Comparison of ENCODE assay signal across 10 cellular contexts in the genomic region with DNA sequence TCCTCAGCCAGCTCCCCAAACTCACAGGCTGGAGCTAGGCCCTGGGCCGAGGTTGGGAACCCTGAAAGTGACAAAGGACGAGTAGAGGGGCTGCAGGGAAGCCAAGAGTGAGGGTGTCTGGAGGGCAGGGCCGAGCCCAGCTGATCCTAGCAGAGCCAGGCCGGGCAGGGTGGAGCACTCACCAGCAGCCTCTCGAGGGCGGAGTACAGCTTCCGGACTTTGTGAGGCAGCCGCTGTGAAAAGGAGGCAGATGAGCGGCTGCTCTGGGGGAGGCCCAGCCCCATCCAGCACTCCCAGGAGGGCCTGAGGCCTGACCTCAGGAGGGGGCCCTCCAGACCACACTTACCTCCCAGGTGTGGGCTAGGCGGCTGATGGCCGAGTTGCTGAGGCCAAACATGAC. TPM values are rescaled to one million over a fixed set of nuclear protein-coding genes. Genes with fewer than 3 reads are reported as not detected.
DNase-seq lines count a peak whose midpoint lies in the region; ATAC-seq, FAIRE-seq and TF ChIP-seq lines count a peak whose summit lies in the region.
"Had no signal": no experiment of that assay in that cellular context is flagged by ENCODE, and none has a peak within 500 bp of the region (broad histone marks: within the 10 kb centered on the region; RNA-seq: fewer than 3 reads in every experiment).

No MANE protein-coding gene starts in this region.

- no TSS peak for BruUV-seq in OCI-LY7 (replicated peaks; lab: Mats Ljungman, UMichigan)
- no TSS peak for BruUV-seq in HepG2 (replicated peaks; lab: Mats Ljungman, UMichigan)

- H4K20me1 ChIP-seq in OCI-LY7 (ENCODE audit: insufficient read depth, low read length) (no peaks in the 10 kb centered on the region), HepG2 (ENCODE audit: insufficient read depth, low read length) (no peaks in the 10 kb centered on the region)

- no peaks in the 10 kb centered on the region for H3K9me2 ChIP-seq in OCI-LY7 (ENCODE audit: insufficient read depth, low read length)

- H3K27me3 ChIP-seq in HepG2 (ENCODE audit: control insufficient read depth in 1 of 2, insufficient read depth in 2 of 2, low read length in 2 of 2) = peaks cover 10 to 39% of the 10 kb centered on the region in 2 experiments

- H3K9me3 ChIP-seq in OCI-LY7 (ENCODE audit: low read length) (no peaks in the 10 kb centered on the region), HepG2 (ENCODE audit: low read length) (no peaks in the 10 kb centered on the region)

- no peak for TF ChIP-seq RAD21 in HepG2 (CRISPR knock-in tag; IDR thresholded peaks at IDR 0.05)

- H3K9ac ChIP-seq in HepG2 (ENCODE audit: insufficient read depth, low read depth, low read length) = no peak overlapping the region

- CTCF ChIA-PET in OCI-LY7 (lab: Charles Lee; ENCODE audit: unreplicated experiment) = interaction anchor here (0.6 to 5.8 kb wide), 13 partner anchors 8 to 98 kb away, joined by 3 to 47 read pairs (median 5); partner anchors contain the start of genes ENDOU and RPAP3
- CTCF ChIA-PET in HepG2 (lab: Yijun Ruan, JAX; ENCODE audit: low intra/inter-chr PET ratio, low total read pairs) = no interaction called here

- ATAC-seq in GM18867 (IDR thresholded peaks at IDR 0.05; ENCODE audit: unreplicated experiment) = peak; percentile 54
- peak; percentile 65 for ATAC-seq in HG02610 (IDR thresholded peaks at IDR 0.05; ENCODE audit: unreplicated experiment)
- peak; percentile 64 for ATAC-seq in HepG2
- no peak for ATAC-seq in SK-N-SH treated with all-trans-retinoic acid at 6 μM for 48 hours

- peak overlapping the region; percentile 59 for H3K4me2 ChIP-seq in OCI-LY7 (ENCODE audit: low read length)
- peak overlapping the region; percentile 52 for H3K4me2 ChIP-seq in HepG2 (ENCODE audit: low read depth, low read length)

- intact Hi-C loops in OCI-LY7 (cut with micrococcal nuclease; ENCODE audit: unreplicated experiment) (loop anchor here (1.0 kb wide), 1 partner anchor 25 kb away; no protein-coding TSS in a partner anchor), HepG2 (cut with micrococcal nuclease; ENCODE audit: unreplicated experiment) (no loop called here)

- H3K79me2 ChIP-seq in OCI-LY7 (ENCODE audit: insufficient read depth, low read depth, low read length) (no peaks in the 10 kb centered on the region), HepG2 (ENCODE audit: insufficient read depth, low read length) (no peaks in the 10 kb centered on the region)

- H3K27ac ChIP-seq in OCI-LY7 (ENCODE audit: low read depth, low read length, poor library complexity, severe bottlenecking) (peak overlapping the region; percentile 44), HepG2 (ENCODE audit: extremely low read length, insufficient read depth, low read length) (no peak overlapping the region)

- TF ChIP-seq EP300 in HepG2 (IDR thresholded peaks at IDR 0.05; ENCODE audit: low read depth in 2 of 2, low read length in 2 of 2) (no peak), HepG2 (CRISPR knock-in tag; IDR thresholded peaks at IDR 0.05; ENCODE audit: borderline replicate concordance) (no peak)

- WGBS in HepG2 (ENCODE audit: low lambda C conversion rate) = 2% methylated on average over 10 of the region's 11 CpGs

- H2AFZ ChIP-seq in OCI-LY7 (ENCODE audit: low read length) (peak overlapping the region; percentile 85), HepG2 (ENCODE audit: low read length) (no peak overlapping the region)

- H3K4me3 ChIP-seq in OCI-LY7 (ENCODE audit: low read depth, low read length, poor library complexity, severe bottlenecking) = peak overlapping the region; percentile 5
- peak overlapping the region in 1 of 3 experiments; percentile 24; a peak in 1 of 6 replicates for H3K4me3 ChIP-seq in HepG2 (replicated peaks in 1 of 3; ENCODE audit: insufficient read depth in 1 of 3, low read depth in 2 of 3, low read length in 3 of 3)

- H3K36me3 ChIP-seq in OCI-LY7 (ENCODE audit: insufficient read depth, low read length) = no peaks in the 10 kb centered on the region
- H3K36me3 ChIP-seq in HepG2 (replicated peaks in 1 of 2; ENCODE audit: control insufficient read depth in 1 of 2, insufficient read depth in 2 of 2, low read length in 2 of 2) = no peaks in the 10 kb centered on the region

- peaks cover 30% of the 10 kb centered on the region for H3K4me1 ChIP-seq in OCI-LY7 (ENCODE audit: insufficient read depth, low read length, poor library complexity, severe bottlenecking)
- peaks cover 32% of the 10 kb centered on the region for H3K4me1 ChIP-seq in HepG2 (ENCODE audit: insufficient read depth, low read length)

- TF ChIP-seq CTCF in OCI-LY7 (conservative IDR thresholded peaks at IDR 0.05; ENCODE audit: low read length) (0 out of 2 replicates have a peak, but pooled peaks have one; percentile 8), HepG2 (CRISPR knock-in tag; IDR thresholded peaks at IDR 0.05) (peak; percentile 18; the same call in 1 of the 2 replicates)

- TF ChIP-seq POLR2A in HepG2 (IDR thresholded peaks at IDR 0.05; ENCODE audit: insufficient read depth in 1 of 2, low read depth in 2 of 2, low read length in 2 of 2) = no peak

- FAIRE-seq in HepG2 (lab: Jason Lieb, UNC) = no peak
- FAIRE-seq: frontal cortex had no signal

- in situ Hi-C loops in HepG2 (cut with HindIII; ENCODE audit: extremely low pct_ligation_motif_present, low pct_unique_long_range_greater_than_20kb) = loop anchor here (5.0 kb wide), 1 partner anchor 37 kb away; no protein-coding TSS in a partner anchor

- POLR2A ChIA-PET in OCI-LY7 (lab: Charles Lee) = interaction anchor here (0.6 to 5.4 kb wide), 12 partner anchors 8 to 95 kb away, joined by 3 to 44 read pairs (median 8); partner anchors contain the start of genes ENDOU and RAPGEF3
- POLR2A ChIA-PET in HepG2 (lab: Yijun Ruan, JAX) = interaction anchor here (1.1 kb wide), 2 partner anchors 34 to 81 kb away, joined by 3 to 6 read pairs; partner anchors contain the start of gene RPAP3

- DNase-seq in OCI-LY7 (ENCODE audit: low spot score) (peak; percentile 79), HepG2 (ENCODE audit: low spot score) (peak; percentile 15), 8988T (no peak)
- DNase-seq in activated CD4-positive, alpha-beta T cell treated with anti-CD3 and anti-CD28 coated beads for 48 hours = no peak
- no peak for DNase-seq in stimulated activated CD4-positive, alpha-beta T cell treated with anti-CD3 and anti-CD28 coated beads, Interleukin-15, amount 100 ng/mL, for 24 hours
- DNase-seq: NCI-H187 treated with DMSO at 0.1 percent for 48 hours had no signal

RNA-seq across cellular contexts. Expression of gene ENDOU, which starts 14.7 kb away (rescaled TPM):
- total RNA-seq in OCI-LY7 (2014; rRNA removed; shearing (Covaris generic)) = 0.19 TPM in 1 of 2 replicates, not detected in the other
- total RNA-seq in OCI-LY7 (2022) (0.55 TPM in 1 of 2 replicates, not detected in the other), HepG2 (2016; rRNA removed; fragmentation: Illumina TruSeq; extraction: Trizol) (not detected in 2 replicates)
- not detected in 2 replicates for total RNA-seq in HepG2 (2016; cell fraction: cytosol; rRNA removed; fragmentation: Illumina TruSeq; extraction: Trizol; ENCODE audit: low read depth)
- total RNA-seq in HepG2 (2016; cell fraction: insoluble cytoplasmic fraction; rRNA removed; fragmentation: Illumina TruSeq; extraction: Trizol) = not detected in 2 replicates
- total RNA-seq in HepG2 (2016; cell fraction: membrane; rRNA removed; fragmentation: Illumina TruSeq; extraction: Trizol) = not detected in 2 replicates
- not detected in 2 replicates for total RNA-seq in HepG2 (2016; cell fraction: nucleus; rRNA removed; fragmentation: Illumina TruSeq; extraction: Trizol)
- not detected in 2 replicates for polyA plus RNA-seq in HepG2 (2011; rRNA removed)
- not detected in 2 replicates for polyA plus RNA-seq in HepG2 (2011; cell fraction: cytosol; rRNA removed)
- not detected in 2 replicates for polyA plus RNA-seq in HepG2 (2011; cell fraction: nucleus; rRNA removed)
- not detected in 2 replicates for polyA plus RNA-seq in HepG2 (2012)
- polyA plus RNA-seq in HepG2 (2016; cell fraction: cytosol; fragmentation: Illumina TruSeq; extraction: Trizol; ENCODE audit: low read depth) = not detected in 2 replicates
- polyA plus RNA-seq in HepG2 (2016; cell fraction: insoluble cytoplasmic fraction; fragmentation: Illumina TruSeq; extraction: Trizol; ENCODE audit: low read depth) = not detected in 2 replicates
- polyA plus RNA-seq in HepG2 (2016; cell fraction: membrane; fragmentation: Illumina TruSeq; extraction: Trizol; ENCODE audit: low read depth) = not detected in 2 replicates
- polyA plus RNA-seq in HepG2 (2016; cell fraction: nucleus; fragmentation: Illumina TruSeq; extraction: Trizol; ENCODE audit: insufficient read depth, low read depth) = not detected in 2 replicates
- not detected in 2 replicates for polyA minus RNA-seq in HepG2 (2011; rRNA and poly(A)+ RNA removed; ENCODE audit: low replicate concordance)
- not detected in 2 replicates for polyA minus RNA-seq in HepG2 (2011; cell fraction: cytosol; rRNA and poly(A)+ RNA removed)
- polyA minus RNA-seq in HepG2 (2011; cell fraction: nucleus; rRNA and poly(A)+ RNA removed) = not detected in 2 replicates
- total RNA-seq: frontal cortex had no signal

RNA-seq across cellular contexts. Expression of gene RAPGEF3, which starts 18.7 kb away (rescaled TPM):
- total RNA-seq in OCI-LY7 (2014; rRNA removed; shearing (Covaris generic)) = 0.69 and 0.80 TPM in 2 replicates
- total RNA-seq in OCI-LY7 (2022) (2.9 and 4.7 TPM in 2 replicates), HepG2 (2016; rRNA removed; fragmentation: Illumina TruSeq; extraction: Trizol) (0.07 TPM in 1 of 2 replicates, not detected in the other)
- not detected in 2 replicates for total RNA-seq in HepG2 (2016; cell fraction: cytosol; rRNA removed; fragmentation: Illumina TruSeq; extraction: Trizol; ENCODE audit: low read depth)
- total RNA-seq in HepG2 (2016; cell fraction: insoluble cytoplasmic fraction; rRNA removed; fragmentation: Illumina TruSeq; extraction: Trizol) = 0.09 TPM in 1 of 2 replicates, not detected in the other
- total RNA-seq in HepG2 (2016; cell fraction: membrane; rRNA removed; fragmentation: Illumina TruSeq; extraction: Trizol) = 0.03 TPM in 1 of 2 replicates, not detected in the other
- 0.40 TPM in 1 of 2 replicates, not detected in the other for total RNA-seq in HepG2 (2016; cell fraction: nucleus; rRNA removed; fragmentation: Illumina TruSeq; extraction: Trizol)
- 0.07 and 0.37 TPM in 2 replicates for polyA plus RNA-seq in HepG2 (2011; rRNA removed)
- polyA plus RNA-seq in HepG2 (2011; cell fraction: cytosol; rRNA removed) = 0.05 and 0.13 TPM in 2 replicates
- polyA plus RNA-seq in HepG2 (2011; cell fraction: nucleus; rRNA removed) = 0.56 and 0.95 TPM in 2 replicates
- 0.11 and 0.16 TPM in 2 replicates for polyA plus RNA-seq in HepG2 (2012)
- polyA plus RNA-seq in HepG2 (2016; cell fraction: cytosol; fragmentation: Illumina TruSeq; extraction: Trizol; ENCODE audit: low read depth) = not detected in 2 replicates
- 0.17 TPM in 1 of 2 replicates, not detected in the other for polyA plus RNA-seq in HepG2 (2016; cell fraction: insoluble cytoplasmic fraction; fragmentation: Illumina TruSeq; extraction: Trizol; ENCODE audit: low read depth)
- not detected in 2 replicates for polyA plus RNA-seq in HepG2 (2016; cell fraction: membrane; fragmentation: Illumina TruSeq; extraction: Trizol; ENCODE audit: low read depth)
- polyA plus RNA-seq in HepG2 (2016; cell fraction: nucleus; fragmentation: Illumina TruSeq; extraction: Trizol; ENCODE audit: insufficient read depth, low read depth) = 0.63 TPM in 1 of 2 replicates, not detected in the other
- 0.28 and 2.0 TPM in 2 replicates for polyA minus RNA-seq in HepG2 (2011; rRNA and poly(A)+ RNA removed; ENCODE audit: low replicate concordance)
- not detected in 2 replicates for polyA minus RNA-seq in HepG2 (2011; cell fraction: cytosol; rRNA and poly(A)+ RNA removed)
- 0.13 and 1.1 TPM in 2 replicates for polyA minus RNA-seq in HepG2 (2011; cell fraction: nucleus; rRNA and poly(A)+ RNA removed)

RNA-seq across cellular contexts. Expression of gene SLC48A1, which starts 33.1 kb away (rescaled TPM):
- 3.8 and 9.6 TPM in 2 replicates for total RNA-seq in OCI-LY7 (2014; rRNA removed; shearing (Covaris generic))
- total RNA-seq in OCI-LY7 (2022) (8.6 and 12.0 TPM in 2 replicates), HepG2 (2016; rRNA removed; fragmentation: Illumina TruSeq; extraction: Trizol) (2.6 and 3.7 TPM in 2 replicates)
- 2.3 and 3.1 TPM in 2 replicates for total RNA-seq in HepG2 (2016; cell fraction: cytosol; rRNA removed; fragmentation: Illumina TruSeq; extraction: Trizol; ENCODE audit: low read depth)
- total RNA-seq in HepG2 (2016; cell fraction: insoluble cytoplasmic fraction; rRNA removed; fragmentation: Illumina TruSeq; extraction: Trizol) = 2.3 and 3.4 TPM in 2 replicates
- 5.0 and 6.3 TPM in 2 replicates for total RNA-seq in HepG2 (2016; cell fraction: membrane; rRNA removed; fragmentation: Illumina TruSeq; extraction: Trizol)
- total RNA-seq in HepG2 (2016; cell fraction: nucleus; rRNA removed; fragmentation: Illumina TruSeq; extraction: Trizol) = 2.5 and 2.6 TPM in 2 replicates
- 2.2 and 3.1 TPM in 2 replicates for polyA plus RNA-seq in HepG2 (2011; rRNA removed)
- 2.4 and 2.6 TPM in 2 replicates for polyA plus RNA-seq in HepG2 (2011; cell fraction: cytosol; rRNA removed)
- 3.1 and 4.1 TPM in 2 replicates for polyA plus RNA-seq in HepG2 (2011; cell fraction: nucleus; rRNA removed)
- polyA plus RNA-seq in HepG2 (2012) = 2.1 and 3.5 TPM in 2 replicates
- polyA plus RNA-seq in HepG2 (2016; cell fraction: cytosol; fragmentation: Illumina TruSeq; extraction: Trizol; ENCODE audit: low read depth) = 3.8 and 3.9 TPM in 2 replicates
- 2.6 and 3.2 TPM in 2 replicates for polyA plus RNA-seq in HepG2 (2016; cell fraction: insoluble cytoplasmic fraction; fragmentation: Illumina TruSeq; extraction: Trizol; ENCODE audit: low read depth)
- polyA plus RNA-seq in HepG2 (2016; cell fraction: membrane; fragmentation: Illumina TruSeq; extraction: Trizol; ENCODE audit: low read depth) = 6.3 and 6.9 TPM in 2 replicates
- polyA plus RNA-seq in HepG2 (2016; cell fraction: nucleus; fragmentation: Illumina TruSeq; extraction: Trizol; ENCODE audit: insufficient read depth, low read depth) = 5.6 and 6.3 TPM in 2 replicates
- 5.7 and 45.5 TPM in 2 replicates for polyA minus RNA-seq in HepG2 (2011; rRNA and poly(A)+ RNA removed; ENCODE audit: low replicate concordance)
- 1.5 and 2.1 TPM in 2 replicates for polyA minus RNA-seq in HepG2 (2011; cell fraction: cytosol; rRNA and poly(A)+ RNA removed)
- polyA minus RNA-seq in HepG2 (2011; cell fraction: nucleus; rRNA and poly(A)+ RNA removed) = 1.7 and 2.8 TPM in 2 replicates

RNA-seq across cellular contexts. Expression of gene RPAP3, which starts 34.1 kb away (rescaled TPM):
- total RNA-seq in OCI-LY7 (2014; rRNA removed; shearing (Covaris generic)) = 21.6 and 25.1 TPM in 2 replicates
- total RNA-seq in OCI-LY7 (2022) (52.9 and 53.9 TPM in 2 replicates), HepG2 (2016; rRNA removed; fragmentation: Illumina TruSeq; extraction: Trizol) (32.8 and 54.2 TPM in 2 replicates)
- total RNA-seq in HepG2 (2016; cell fraction: cytosol; rRNA removed; fragmentation: Illumina TruSeq; extraction: Trizol; ENCODE audit: low read depth) = 1.8 and 2.4 TPM in 2 replicates
- total RNA-seq in HepG2 (2016; cell fraction: insoluble cytoplasmic fraction; rRNA removed; fragmentation: Illumina TruSeq; extraction: Trizol) = 32.6 and 56.0 TPM in 2 replicates
- total RNA-seq in HepG2 (2016; cell fraction: membrane; rRNA removed; fragmentation: Illumina TruSeq; extraction: Trizol) = 6.0 and 7.0 TPM in 2 replicates
- total RNA-seq in HepG2 (2016; cell fraction: nucleus; rRNA removed; fragmentation: Illumina TruSeq; extraction: Trizol) = 20.5 and 22.8 TPM in 2 replicates
- 6.0 and 8.8 TPM in 2 replicates for polyA plus RNA-seq in HepG2 (2011; rRNA removed)
- 2.6 and 4.0 TPM in 2 replicates for polyA plus RNA-seq in HepG2 (2011; cell fraction: cytosol; rRNA removed)
- polyA plus RNA-seq in HepG2 (2011; cell fraction: nucleus; rRNA removed) = 2.1 and 4.0 TPM in 2 replicates
- polyA plus RNA-seq in HepG2 (2012) = 12.7 and 13.8 TPM in 2 replicates
- polyA plus RNA-seq in HepG2 (2016; cell fraction: cytosol; fragmentation: Illumina TruSeq; extraction: Trizol; ENCODE audit: low read depth) = 1.9 and 2.4 TPM in 2 replicates
- 54.9 and 56.4 TPM in 2 replicates for polyA plus RNA-seq in HepG2 (2016; cell fraction: insoluble cytoplasmic fraction; fragmentation: Illumina TruSeq; extraction: Trizol; ENCODE audit: low read depth)
- 4.1 and 4.9 TPM in 2 replicates for polyA plus RNA-seq in HepG2 (2016; cell fraction: membrane; fragmentation: Illumina TruSeq; extraction: Trizol; ENCODE audit: low read depth)
- polyA plus RNA-seq in HepG2 (2016; cell fraction: nucleus; fragmentation: Illumina TruSeq; extraction: Trizol; ENCODE audit: insufficient read depth, low read depth) = 28.1 and 29.6 TPM in 2 replicates
- 1.6 and 3.1 TPM in 2 replicates for polyA minus RNA-seq in HepG2 (2011; rRNA and poly(A)+ RNA removed; ENCODE audit: low replicate concordance)
- 6.3 and 6.5 TPM in 2 replicates for polyA minus RNA-seq in HepG2 (2011; cell fraction: cytosol; rRNA and poly(A)+ RNA removed)
- 25.4 and 29.5 TPM in 2 replicates for polyA minus RNA-seq in HepG2 (2011; cell fraction: nucleus; rRNA and poly(A)+ RNA removed)

Comparison
In these comparisons a context has a peak if more than half of its experiments do, and no peak if none do; other contexts are left out.
1. DNase-seq: peak in OCI-LY7 (single experiment) and HepG2 (single experiment); none in activated CD4-positive, alpha-beta T cell treated with anti-CD3 and anti-CD28 coated beads for 48 hours (single experiment), stimulated activated CD4-positive, alpha-beta T cell treated with anti-CD3 and anti-CD28 coated beads, Interleukin-15, amount 100 ng/mL, for 24 hours (single experiment) and 8988T (single experiment).